1 cellular context compared by ENCODE assay signal in the genomic region with DNA sequence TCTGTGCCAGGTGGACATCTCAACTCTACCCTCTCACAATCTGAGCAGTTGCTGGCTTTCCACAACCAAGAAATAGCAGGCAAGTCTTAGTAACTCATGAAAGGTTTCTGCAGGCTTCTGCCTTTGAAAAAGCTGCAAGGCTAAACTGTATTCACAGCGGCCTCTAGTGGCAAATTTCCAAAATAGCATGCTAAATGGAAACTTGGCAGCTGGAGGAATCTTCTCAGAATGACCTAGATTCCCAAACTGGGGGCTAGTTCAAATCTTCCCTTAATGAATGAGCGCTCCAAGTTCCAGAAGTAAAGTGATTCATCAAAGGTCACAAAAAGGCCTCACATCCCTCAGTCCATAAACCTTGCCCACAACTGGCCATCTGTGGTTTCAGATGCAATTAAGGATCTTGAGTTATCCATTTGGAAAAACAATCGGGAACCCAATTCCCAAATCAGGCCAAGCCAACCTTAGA.
TF ChIP-seq lines count a peak whose summit lies in the region.

No MANE protein-coding gene starts in this region.

TF ChIP-seq in HepG2, 621 proteins besides CTCF, POLR2A, EP300 and RAD21:
- TF ChIP-seq ZNF232 (CRISPR knock-in tag; IDR thresholded peaks at IDR 0.05; ENCODE audit: borderline replicate concordance) (no peak), ATAD3A (CRISPR knock-in tag; IDR thresholded peaks at IDR 0.05) (no peak), ZC3H4 (CRISPR knock-in tag; IDR thresholded peaks at IDR 0.05; ENCODE audit: borderline replicate concordance) (no peak), SMC3 (IDR thresholded peaks at IDR 0.05; ENCODE audit: low read length) (peak; percentile 94), ZNF256 (CRISPR knock-in tag; conservative IDR thresholded peaks at IDR 0.05) (no peak), SRSF4 (IDR thresholded peaks at IDR 0.05; ENCODE audit: low read depth, low read length, poor library complexity, severe bottlenecking) (no peak), ZNF766 (CRISPR knock-in tag; IDR thresholded peaks at IDR 0.05; ENCODE audit: borderline replicate concordance) (no peak), MAFF (IDR thresholded peaks at IDR 0.05; ENCODE audit: low read depth, low read length) (0 out of 2 replicates have a peak, but pooled peaks have one; percentile 10), HNF4G (IDR thresholded peaks at IDR 0.05; ENCODE audit: borderline replicate concordance, low read depth, low read length) (no peak), HNF4G (CRISPR knock-in tag; IDR thresholded peaks at IDR 0.05; ENCODE audit: borderline replicate concordance, low read depth) (0 out of 2 replicates have a peak, but pooled peaks have one; percentile 34), SRF (IDR thresholded peaks at IDR 0.05; ENCODE audit: low read depth, low read length) (no peak), ZNF746 (CRISPR knock-in tag; IDR thresholded peaks at IDR 0.05) (no peak), RBM22 (optimal IDR thresholded peaks at IDR 0.05; ENCODE audit: low read length) (peak; percentile 2), MTERF4 (CRISPR knock-in tag; IDR thresholded peaks at IDR 0.05) (0 out of 2 replicates have a peak, but pooled peaks have one; percentile 76), ZNF800 (CRISPR knock-in tag; IDR thresholded peaks at IDR 0.05) (0 out of 2 replicates have a peak, but pooled peaks have one; percentile 54), SMAD1 (CRISPR knock-in tag; IDR thresholded peaks at IDR 0.05; ENCODE audit: borderline replicate concordance, low read depth) (0 out of 2 replicates have a peak, but pooled peaks have one; percentile 28), ZSCAN9 (CRISPR knock-in tag; IDR thresholded peaks at IDR 0.05; ENCODE audit: borderline replicate concordance) (no peak), ZNF614 (CRISPR knock-in tag; IDR thresholded peaks at IDR 0.05; ENCODE audit: borderline replicate concordance) (peak; percentile 21; the same call in 1 of the 2 replicates), GATA4 (IDR thresholded peaks at IDR 0.05; ENCODE audit: borderline replicate concordance, low read depth) (no peak), ZFP90 (CRISPR knock-in tag; IDR thresholded peaks at IDR 0.05; ENCODE audit: borderline replicate concordance) (0 out of 2 replicates have a peak, but pooled peaks have one; percentile 17), ERF (CRISPR knock-in tag; IDR thresholded peaks at IDR 0.05) (peak; percentile 66; the same call in 1 of the 2 replicates), ZNF891 (CRISPR knock-in tag; IDR thresholded peaks at IDR 0.05) (no peak), REL (CRISPR knock-in tag; conservative IDR thresholded peaks at IDR 0.05) (no peak), ZMYM4 (CRISPR knock-in tag; IDR thresholded peaks at IDR 0.05) (no peak), ZNF143 (CRISPR knock-in tag; IDR thresholded peaks at IDR 0.05) (no peak), STAG1 (CRISPR knock-in tag; IDR thresholded peaks at IDR 0.05) (peak; percentile 94), NPAS2 (CRISPR knock-in tag; IDR thresholded peaks at IDR 0.05; ENCODE audit: borderline replicate concordance) (no peak), NFYB (CRISPR knock-in tag; IDR thresholded peaks at IDR 0.05) (no peak), CREB1 (IDR thresholded peaks at IDR 0.05) (no peak), CREB1 (CRISPR knock-in tag; IDR thresholded peaks at IDR 0.05) (no peak), SOX5 (CRISPR knock-in tag; IDR thresholded peaks at IDR 0.05; ENCODE audit: borderline replicate concordance) (0 out of 2 replicates have a peak, but pooled peaks have one; percentile 6), SAP130 (CRISPR knock-in tag; IDR thresholded peaks at IDR 0.05; ENCODE audit: low read depth) (peak; percentile 30; the same call in 1 of the 2 replicates), GABPA (IDR thresholded peaks at IDR 0.05; ENCODE audit: low read depth, low read length) (no peak), GABPA (CRISPR knock-in tag; IDR thresholded peaks at IDR 0.05; ENCODE audit: low read depth) (no peak), FOXA3 (CRISPR knock-in tag; IDR thresholded peaks at IDR 0.05) (no peak), MEIS1 (CRISPR knock-in tag; IDR thresholded peaks at IDR 0.05; ENCODE audit: borderline replicate concordance) (0 out of 2 replicates have a peak, but pooled peaks have one; percentile 42), ZNF230 (CRISPR knock-in tag; IDR thresholded peaks at IDR 0.05) (peak; percentile 100), GATAD2A (CRISPR knock-in tag; IDR thresholded peaks at IDR 0.05) (0 out of 2 replicates have a peak, but pooled peaks have one; percentile 14)
- TF ChIP-seq, protein P1, sequence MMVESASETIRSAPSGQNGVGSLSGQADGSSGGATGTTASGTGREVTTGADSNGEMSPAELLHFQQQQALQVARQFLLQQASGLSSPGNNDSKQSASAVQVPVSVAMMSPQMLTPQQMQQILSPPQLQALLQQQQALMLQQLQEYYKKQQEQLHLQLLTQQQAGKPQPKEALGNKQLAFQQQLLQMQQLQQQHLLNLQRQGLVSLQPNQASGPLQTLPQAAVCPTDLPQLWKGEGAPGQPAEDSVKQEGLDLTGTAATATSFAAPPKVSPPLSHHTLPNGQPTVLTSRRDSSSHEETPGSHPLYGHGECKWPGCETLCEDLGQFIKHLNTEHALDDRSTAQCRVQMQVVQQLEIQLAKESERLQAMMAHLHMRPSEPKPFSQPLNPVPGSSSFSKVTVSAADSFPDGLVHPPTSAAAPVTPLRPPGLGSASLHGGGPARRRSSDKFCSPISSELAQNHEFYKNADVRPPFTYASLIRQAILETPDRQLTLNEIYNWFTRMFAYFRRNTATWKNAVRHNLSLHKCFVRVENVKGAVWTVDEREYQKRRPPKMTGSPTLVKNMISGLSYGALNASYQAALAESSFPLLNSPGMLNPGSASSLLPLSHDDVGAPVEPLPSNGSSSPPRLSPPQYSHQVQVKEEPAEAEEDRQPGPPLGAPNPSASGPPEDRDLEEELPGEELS (CRISPR knock-in tag; IDR thresholded peaks at IDR 0.05) = no peak
- TF ChIP-seq, protein P2, sequence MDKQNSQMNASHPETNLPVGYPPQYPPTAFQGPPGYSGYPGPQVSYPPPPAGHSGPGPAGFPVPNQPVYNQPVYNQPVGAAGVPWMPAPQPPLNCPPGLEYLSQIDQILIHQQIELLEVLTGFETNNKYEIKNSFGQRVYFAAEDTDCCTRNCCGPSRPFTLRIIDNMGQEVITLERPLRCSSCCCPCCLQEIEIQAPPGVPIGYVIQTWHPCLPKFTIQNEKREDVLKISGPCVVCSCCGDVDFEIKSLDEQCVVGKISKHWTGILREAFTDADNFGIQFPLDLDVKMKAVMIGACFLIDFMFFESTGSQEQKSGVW (CRISPR knock-in tag; IDR thresholded peaks at IDR 0.05; ENCODE audit: borderline replicate concordance) = no peak
- TF ChIP-seq, protein P3, sequence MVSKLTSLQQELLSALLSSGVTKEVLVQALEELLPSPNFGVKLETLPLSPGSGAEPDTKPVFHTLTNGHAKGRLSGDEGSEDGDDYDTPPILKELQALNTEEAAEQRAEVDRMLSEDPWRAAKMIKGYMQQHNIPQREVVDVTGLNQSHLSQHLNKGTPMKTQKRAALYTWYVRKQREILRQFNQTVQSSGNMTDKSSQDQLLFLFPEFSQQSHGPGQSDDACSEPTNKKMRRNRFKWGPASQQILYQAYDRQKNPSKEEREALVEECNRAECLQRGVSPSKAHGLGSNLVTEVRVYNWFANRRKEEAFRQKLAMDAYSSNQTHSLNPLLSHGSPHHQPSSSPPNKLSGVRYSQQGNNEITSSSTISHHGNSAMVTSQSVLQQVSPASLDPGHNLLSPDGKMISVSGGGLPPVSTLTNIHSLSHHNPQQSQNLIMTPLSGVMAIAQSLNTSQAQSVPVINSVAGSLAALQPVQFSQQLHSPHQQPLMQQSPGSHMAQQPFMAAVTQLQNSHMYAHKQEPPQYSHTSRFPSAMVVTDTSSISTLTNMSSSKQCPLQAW (CRISPR knock-in tag; IDR thresholded peaks at IDR 0.05) = no peak
